1 cellular context compared by ENCODE assay signal in the genomic region with DNA sequence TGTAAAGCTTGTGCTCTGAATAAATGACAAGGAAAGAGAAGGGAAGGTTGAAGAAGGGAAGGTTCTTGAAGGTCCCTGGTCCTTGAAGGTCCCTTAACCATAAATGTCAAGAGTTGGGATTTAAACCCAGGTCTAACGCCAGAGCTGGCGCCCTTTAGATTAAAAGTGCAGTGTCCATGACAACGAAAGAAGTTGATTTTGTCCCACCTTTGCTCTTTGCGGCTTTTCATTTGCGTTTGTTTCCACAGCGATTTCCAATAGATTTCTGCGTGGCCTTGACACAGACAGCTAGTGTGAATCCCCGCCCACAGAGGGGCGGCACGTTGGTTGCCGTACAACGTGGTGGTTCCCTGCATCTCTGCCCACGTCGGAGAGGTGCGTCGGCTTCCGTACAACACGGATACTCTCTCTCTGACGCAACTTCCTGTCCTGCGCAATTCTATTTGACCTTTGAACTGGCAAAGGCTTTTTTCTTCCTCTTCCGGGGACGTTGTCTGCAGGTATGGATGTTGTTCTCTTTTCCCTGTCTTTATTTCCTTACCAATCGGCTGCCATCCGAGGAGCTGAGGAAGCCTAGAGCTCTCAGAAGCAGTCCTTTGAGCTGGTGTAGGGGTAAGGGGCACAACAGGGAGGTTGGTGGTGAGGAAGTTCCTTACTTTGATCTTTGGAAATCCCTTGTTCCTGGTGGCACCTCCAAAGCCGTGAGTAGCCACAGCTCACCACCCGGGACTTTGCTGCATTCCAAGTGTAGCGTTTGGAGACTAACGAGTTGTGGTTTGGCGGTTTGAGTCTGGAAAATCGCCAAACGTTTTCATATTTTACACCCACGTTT.
A peak's percentile ranks its signal among the peaks of the same experiment; 100 is the strongest.
TF ChIP-seq lines count a peak whose summit lies in the region.

A gene (plus strand): TSS at position 476 of the 832 bp plus-strand sequence. CDS start 1,384 bp downstream, outside the sequence.

TF ChIP-seq in HepG2, 621 proteins besides CTCF, POLR2A, EP300 and RAD21 (continued from another document and continues in another):
- TF ChIP-seq, protein P1, sequence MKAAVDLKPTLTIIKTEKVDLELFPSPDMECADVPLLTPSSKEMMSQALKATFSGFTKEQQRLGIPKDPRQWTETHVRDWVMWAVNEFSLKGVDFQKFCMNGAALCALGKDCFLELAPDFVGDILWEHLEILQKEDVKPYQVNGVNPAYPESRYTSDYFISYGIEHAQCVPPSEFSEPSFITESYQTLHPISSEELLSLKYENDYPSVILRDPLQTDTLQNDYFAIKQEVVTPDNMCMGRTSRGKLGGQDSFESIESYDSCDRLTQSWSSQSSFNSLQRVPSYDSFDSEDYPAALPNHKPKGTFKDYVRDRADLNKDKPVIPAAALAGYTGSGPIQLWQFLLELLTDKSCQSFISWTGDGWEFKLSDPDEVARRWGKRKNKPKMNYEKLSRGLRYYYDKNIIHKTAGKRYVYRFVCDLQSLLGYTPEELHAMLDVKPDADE (CRISPR knock-in tag; IDR thresholded peaks at IDR 0.05) = no peak
- TF ChIP-seq RBM22 (optimal IDR thresholded peaks at IDR 0.05; ENCODE audit: low read length) = no peak
- no peak for TF ChIP-seq SETDB1 (CRISPR knock-in tag; IDR thresholded peaks at IDR 0.05; ENCODE audit: borderline replicate concordance)
- TF ChIP-seq, protein P2, sequence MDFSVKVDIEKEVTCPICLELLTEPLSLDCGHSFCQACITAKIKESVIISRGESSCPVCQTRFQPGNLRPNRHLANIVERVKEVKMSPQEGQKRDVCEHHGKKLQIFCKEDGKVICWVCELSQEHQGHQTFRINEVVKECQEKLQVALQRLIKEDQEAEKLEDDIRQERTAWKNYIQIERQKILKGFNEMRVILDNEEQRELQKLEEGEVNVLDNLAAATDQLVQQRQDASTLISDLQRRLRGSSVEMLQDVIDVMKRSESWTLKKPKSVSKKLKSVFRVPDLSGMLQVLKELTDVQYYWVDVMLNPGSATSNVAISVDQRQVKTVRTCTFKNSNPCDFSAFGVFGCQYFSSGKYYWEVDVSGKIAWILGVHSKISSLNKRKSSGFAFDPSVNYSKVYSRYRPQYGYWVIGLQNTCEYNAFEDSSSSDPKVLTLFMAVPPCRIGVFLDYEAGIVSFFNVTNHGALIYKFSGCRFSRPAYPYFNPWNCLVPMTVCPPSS (IDR thresholded peaks at IDR 0.05) = no peak
- peak; percentile 38; the same call in 1 of the 2 replicates for TF ChIP-seq RFX5 (IDR thresholded peaks at IDR 0.05; ENCODE audit: low read depth, low read length)
- TF ChIP-seq MTA3 (CRISPR knock-in tag; IDR thresholded peaks at IDR 0.05) = no peak
- TF ChIP-seq ZNF510 (CRISPR knock-in tag; IDR thresholded peaks at IDR 0.05; ENCODE audit: low read depth) = no peak
- no peak for TF ChIP-seq ZNF7 (CRISPR knock-in tag; IDR thresholded peaks at IDR 0.05)
- peak; percentile 75; the same call in 1 of the 2 replicates for TF ChIP-seq IRX3 (CRISPR knock-in tag; IDR thresholded peaks at IDR 0.05; ENCODE audit: borderline replicate concordance, low read depth)
- TF ChIP-seq, protein P3, sequence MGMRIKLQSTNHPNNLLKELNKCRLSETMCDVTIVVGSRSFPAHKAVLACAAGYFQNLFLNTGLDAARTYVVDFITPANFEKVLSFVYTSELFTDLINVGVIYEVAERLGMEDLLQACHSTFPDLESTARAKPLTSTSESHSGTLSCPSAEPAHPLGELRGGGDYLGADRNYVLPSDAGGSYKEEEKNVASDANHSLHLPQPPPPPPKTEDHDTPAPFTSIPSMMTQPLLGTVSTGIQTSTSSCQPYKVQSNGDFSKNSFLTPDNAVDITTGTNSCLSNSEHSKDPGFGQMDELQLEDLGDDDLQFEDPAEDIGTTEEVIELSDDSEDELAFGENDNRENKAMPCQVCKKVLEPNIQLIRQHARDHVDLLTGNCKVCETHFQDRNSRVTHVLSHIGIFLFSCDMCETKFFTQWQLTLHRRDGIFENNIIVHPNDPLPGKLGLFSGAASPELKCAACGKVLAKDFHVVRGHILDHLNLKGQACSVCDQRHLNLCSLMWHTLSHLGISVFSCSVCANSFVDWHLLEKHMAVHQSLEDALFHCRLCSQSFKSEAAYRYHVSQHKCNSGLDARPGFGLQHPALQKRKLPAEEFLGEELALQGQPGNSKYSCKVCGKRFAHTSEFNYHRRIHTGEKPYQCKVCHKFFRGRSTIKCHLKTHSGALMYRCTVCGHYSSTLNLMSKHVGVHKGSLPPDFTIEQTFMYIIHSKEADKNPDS (CRISPR knock-in tag; IDR thresholded peaks at IDR 0.05) = no peak
- TF ChIP-seq ZNF546 (CRISPR knock-in tag; conservative IDR thresholded peaks at IDR 0.05) = no peak
- TF ChIP-seq MTA1 (CRISPR knock-in tag; IDR thresholded peaks at IDR 0.05; ENCODE audit: borderline replicate concordance) = no peak
- TF ChIP-seq IKZF4 (CRISPR knock-in tag; IDR thresholded peaks at IDR 0.05; ENCODE audit: borderline replicate concordance, low read depth, not compliant biosample characterization) = peak; percentile 32
- TF ChIP-seq PCBP1 (IDR thresholded peaks at IDR 0.05; ENCODE audit: borderline replicate concordance, low read depth, low read length) = no peak
- TF ChIP-seq, protein P4, sequence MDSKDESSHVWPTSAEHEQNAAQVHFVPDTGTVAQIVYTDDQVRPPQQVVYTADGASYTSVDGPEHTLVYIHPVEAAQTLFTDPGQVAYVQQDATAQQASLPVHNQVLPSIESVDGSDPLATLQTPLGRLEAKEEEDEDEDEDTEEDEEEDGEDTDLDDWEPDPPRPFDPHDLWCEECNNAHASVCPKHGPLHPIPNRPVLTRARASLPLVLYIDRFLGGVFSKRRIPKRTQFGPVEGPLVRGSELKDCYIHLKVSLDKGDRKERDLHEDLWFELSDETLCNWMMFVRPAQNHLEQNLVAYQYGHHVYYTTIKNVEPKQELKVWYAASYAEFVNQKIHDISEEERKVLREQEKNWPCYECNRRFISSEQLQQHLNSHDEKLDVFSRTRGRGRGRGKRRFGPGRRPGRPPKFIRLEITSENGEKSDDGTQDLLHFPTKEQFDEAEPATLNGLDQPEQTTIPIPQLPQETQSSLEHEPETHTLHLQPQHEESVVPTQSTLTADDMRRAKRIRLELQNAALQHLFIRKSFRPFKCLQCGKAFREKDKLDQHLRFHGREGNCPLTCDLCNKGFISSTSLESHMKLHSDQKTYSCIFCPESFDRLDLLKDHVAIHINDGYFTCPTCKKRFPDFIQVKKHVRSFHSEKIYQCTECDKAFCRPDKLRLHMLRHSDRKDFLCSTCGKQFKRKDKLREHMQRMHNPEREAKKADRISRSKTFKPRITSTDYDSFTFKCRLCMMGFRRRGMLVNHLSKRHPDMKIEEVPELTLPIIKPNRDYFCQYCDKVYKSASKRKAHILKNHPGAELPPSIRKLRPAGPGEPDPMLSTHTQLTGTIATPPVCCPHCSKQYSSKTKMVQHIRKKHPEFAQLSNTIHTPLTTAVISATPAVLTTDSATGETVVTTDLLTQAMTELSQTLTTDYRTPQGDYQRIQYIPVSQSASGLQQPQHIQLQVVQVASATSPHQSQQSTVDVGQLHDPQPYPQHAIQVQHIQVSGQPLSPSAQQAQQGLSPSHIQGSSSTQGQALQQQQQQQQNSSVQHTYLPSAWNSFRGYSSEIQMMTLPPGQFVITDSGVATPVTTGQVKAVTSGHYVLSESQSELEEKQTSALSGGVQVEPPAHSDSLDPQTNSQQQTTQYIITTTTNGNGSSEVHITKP (CRISPR knock-in tag; IDR thresholded peaks at IDR 0.05; ENCODE audit: low read depth) = peak; percentile 31; the same call in 1 of the 2 replicates
- peak; percentile 87; the same call in 1 of the 2 replicates for TF ChIP-seq YEATS4 (CRISPR knock-in tag; IDR thresholded peaks at IDR 0.05; ENCODE audit: borderline replicate concordance)
- TF ChIP-seq, protein P5, sequence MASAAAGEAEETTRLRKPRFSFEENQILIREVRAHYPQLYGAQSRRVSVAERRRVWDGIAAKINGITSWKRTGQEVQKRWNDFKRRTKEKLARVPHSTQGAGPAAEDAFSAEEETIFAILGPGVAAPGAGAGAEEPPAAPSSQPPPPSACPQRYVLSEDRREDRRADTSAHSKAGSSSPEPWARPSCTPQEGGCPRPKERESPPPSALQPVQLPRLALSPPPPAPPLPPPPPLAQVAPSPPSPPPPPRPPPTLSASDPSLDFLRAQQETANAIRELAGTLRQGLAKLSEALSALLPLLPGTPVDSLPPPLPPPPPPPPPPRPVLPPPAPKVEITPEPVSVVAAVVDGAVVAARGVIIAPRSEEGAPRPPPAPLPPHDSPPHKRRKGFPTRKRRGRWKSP (CRISPR knock-in tag; IDR thresholded peaks at IDR 0.05) = no peak; the same call in 1 of the 2 replicates
- no peak for TF ChIP-seq AKAP8 (CRISPR knock-in tag; IDR thresholded peaks at IDR 0.05)
- no peak for TF ChIP-seq NKX3-1 (CRISPR knock-in tag; IDR thresholded peaks at IDR 0.05)
- no peak for TF ChIP-seq NCOA5 (CRISPR knock-in tag; IDR thresholded peaks at IDR 0.05)
- TF ChIP-seq ZNF30 (CRISPR knock-in tag; IDR thresholded peaks at IDR 0.05) = no peak
- TF ChIP-seq CEBPG (CRISPR knock-in tag; IDR thresholded peaks at IDR 0.05) = peak; percentile 92
- peak; percentile 77; the same call in 1 of the 2 replicates for TF ChIP-seq KMT2B (CRISPR knock-in tag; IDR thresholded peaks at IDR 0.05)
- TF ChIP-seq ZNF263 (CRISPR knock-in tag; IDR thresholded peaks at IDR 0.05) = no peak
- TF ChIP-seq YY1 (IDR thresholded peaks at IDR 0.05; ENCODE audit: insufficient read depth, insufficient replicate concordance, low read depth, low read length) = peak; percentile 98
- TF ChIP-seq, protein P6, sequence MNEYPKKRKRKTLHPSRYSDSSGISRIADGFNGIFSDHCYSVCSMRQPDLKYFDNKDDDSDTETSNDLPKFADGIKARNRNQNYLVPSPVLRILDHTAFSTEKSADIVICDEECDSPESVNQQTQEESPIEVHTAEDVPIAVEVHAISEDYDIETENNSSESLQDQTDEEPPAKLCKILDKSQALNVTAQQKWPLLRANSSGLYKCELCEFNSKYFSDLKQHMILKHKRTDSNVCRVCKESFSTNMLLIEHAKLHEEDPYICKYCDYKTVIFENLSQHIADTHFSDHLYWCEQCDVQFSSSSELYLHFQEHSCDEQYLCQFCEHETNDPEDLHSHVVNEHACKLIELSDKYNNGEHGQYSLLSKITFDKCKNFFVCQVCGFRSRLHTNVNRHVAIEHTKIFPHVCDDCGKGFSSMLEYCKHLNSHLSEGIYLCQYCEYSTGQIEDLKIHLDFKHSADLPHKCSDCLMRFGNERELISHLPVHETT (CRISPR knock-in tag; conservative IDR thresholded peaks at IDR 0.05) = no peak
- TF ChIP-seq ZNF790 (CRISPR knock-in tag; IDR thresholded peaks at IDR 0.05; ENCODE audit: borderline replicate concordance) = no peak
- TF ChIP-seq SALL1 (CRISPR knock-in tag; IDR thresholded peaks at IDR 0.05) = peak; percentile 75
- peak; percentile 82 for TF ChIP-seq RFX1 (IDR thresholded peaks at IDR 0.05)
- TF ChIP-seq ZNF136 (CRISPR knock-in tag; IDR thresholded peaks at IDR 0.05; ENCODE audit: low read depth) = no peak; the same call in 1 of the 2 replicates
- TF ChIP-seq ZC3H13 (CRISPR knock-in tag; IDR thresholded peaks at IDR 0.05) = no peak
- no peak for TF ChIP-seq MAF1 (CRISPR knock-in tag; IDR thresholded peaks at IDR 0.05; ENCODE audit: borderline replicate concordance)
- TF ChIP-seq TBP (CRISPR knock-in tag; IDR thresholded peaks at IDR 0.05) = no peak
- TF ChIP-seq, protein P7, sequence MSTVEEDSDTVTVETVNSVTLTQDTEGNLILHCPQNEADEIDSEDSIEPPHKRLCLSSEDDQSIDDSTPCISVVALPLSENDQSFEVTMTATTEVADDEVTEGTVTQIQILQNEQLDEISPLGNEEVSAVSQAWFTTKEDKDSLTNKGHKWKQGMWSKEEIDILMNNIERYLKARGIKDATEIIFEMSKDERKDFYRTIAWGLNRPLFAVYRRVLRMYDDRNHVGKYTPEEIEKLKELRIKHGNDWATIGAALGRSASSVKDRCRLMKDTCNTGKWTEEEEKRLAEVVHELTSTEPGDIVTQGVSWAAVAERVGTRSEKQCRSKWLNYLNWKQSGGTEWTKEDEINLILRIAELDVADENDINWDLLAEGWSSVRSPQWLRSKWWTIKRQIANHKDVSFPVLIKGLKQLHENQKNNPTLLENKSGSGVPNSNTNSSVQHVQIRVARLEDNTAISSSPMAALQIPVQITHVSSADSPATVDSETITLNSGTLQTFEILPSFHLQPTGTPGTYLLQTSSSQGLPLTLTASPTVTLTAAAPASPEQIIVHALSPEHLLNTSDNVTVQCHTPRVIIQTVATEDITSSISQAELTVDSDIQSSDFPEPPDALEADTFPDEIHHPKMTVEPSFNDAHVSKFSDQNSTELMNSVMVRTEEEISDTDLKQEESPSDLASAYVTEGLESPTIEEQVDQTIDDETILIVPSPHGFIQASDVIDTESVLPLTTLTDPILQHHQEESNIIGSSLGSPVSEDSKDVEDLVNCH (CRISPR knock-in tag; IDR thresholded peaks at IDR 0.05) = no peak
- TF ChIP-seq, protein P8, sequence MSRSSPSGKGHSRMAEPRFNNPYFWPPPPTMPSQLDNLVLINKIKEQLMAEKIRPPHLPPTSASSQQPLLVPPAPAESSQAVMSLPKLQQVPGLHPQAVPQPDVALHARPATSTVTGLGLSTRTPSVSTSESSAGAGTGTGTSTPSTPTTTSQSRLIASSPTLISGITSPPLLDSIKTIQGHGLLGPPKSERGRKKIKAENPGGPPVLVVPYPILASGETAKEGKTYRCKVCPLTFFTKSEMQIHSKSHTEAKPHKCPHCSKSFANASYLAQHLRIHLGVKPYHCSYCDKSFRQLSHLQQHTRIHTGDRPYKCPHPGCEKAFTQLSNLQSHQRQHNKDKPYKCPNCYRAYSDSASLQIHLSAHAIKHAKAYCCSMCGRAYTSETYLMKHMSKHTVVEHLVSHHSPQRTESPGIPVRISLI (CRISPR knock-in tag; IDR thresholded peaks at IDR 0.05; ENCODE audit: borderline replicate concordance) = peak; percentile 96
